In the genomic region with DNA sequence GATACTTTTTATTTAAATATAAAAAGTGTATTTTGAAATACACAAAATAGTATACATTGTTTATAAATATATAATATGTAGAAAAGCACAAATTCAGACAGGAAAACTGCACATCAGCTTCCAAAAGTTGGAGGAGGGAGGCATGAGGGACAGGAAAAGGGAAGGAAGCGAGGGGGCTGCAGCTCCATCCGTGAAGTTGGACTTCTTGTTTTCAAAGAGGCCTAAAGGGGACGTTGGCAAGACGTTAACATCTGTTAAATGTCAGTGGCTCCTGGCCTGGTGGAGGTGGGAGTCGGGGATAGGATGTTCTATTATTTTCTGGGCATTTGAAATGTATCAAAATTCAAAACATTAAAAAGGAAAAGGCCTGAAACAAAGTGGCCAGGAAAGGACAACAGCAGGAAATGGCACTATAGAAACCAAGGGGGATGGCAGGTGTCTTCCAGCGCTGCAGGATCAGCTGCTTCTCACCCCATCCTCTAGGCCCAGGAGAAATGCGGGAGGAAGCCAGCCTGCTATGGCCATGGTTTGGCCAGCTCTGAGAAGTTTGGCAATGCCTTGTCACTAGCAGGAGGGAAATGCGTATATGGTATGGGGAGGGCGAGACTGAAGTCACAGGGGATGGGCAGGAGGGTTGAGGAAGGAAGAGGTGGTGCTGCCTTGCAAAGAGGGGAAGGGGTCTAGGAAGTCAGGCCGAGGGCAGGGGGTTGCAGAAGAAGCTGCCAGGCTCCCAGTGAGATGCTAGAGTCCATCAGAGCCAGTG, we compare ENCODE assay signal across 20 cellular contexts. TPM values are rescaled to one million over a fixed set of nuclear protein-coding genes. Genes with fewer than 3 reads are reported as not detected.
DNase-seq lines count a peak whose midpoint lies in the region; ATAC-seq, FAIRE-seq and TF ChIP-seq lines count a peak whose summit lies in the region.
"Had no signal": no experiment of that assay in that cellular context is flagged by ENCODE, and none has a peak within 500 bp of the region (broad histone marks: within the 10 kb centered on the region; RNA-seq: fewer than 3 reads in every experiment).

No MANE protein-coding gene starts in this region.

- no peaks in the 10 kb centered on the region for H3K9me3 ChIP-seq in endothelial cell of umbilical vein (replicated peaks; ENCODE audit: control insufficient read depth, insufficient read depth, low read length)
- H3K9me3 ChIP-seq: adrenal gland, pancreas, Peyer's patch, thoracic aorta had no signal

- no peak overlapping the region for H3K4me3 ChIP-seq in endothelial cell of umbilical vein (replicated peaks in 1 of 3; ENCODE audit: insufficient read depth in 1 of 3, low read depth in 1 of 3, low read length in 3 of 3)
- H3K4me3 ChIP-seq: adrenal gland, pancreas, Peyer's patch, thoracic aorta had no signal

- H3K36me3 ChIP-seq in endothelial cell of umbilical vein (ENCODE audit: control insufficient read depth in 2 of 2, extremely low read depth in 1 of 2, insufficient read depth in 2 of 2, low read length in 2 of 2), result no peaks in the 10 kb centered on the region
- H3K36me3 ChIP-seq: adrenal gland, pancreas, Peyer's patch, thoracic aorta had no signal

- no peak for ATAC-seq in GM18907 (IDR thresholded peaks at IDR 0.05; ENCODE audit: unreplicated experiment)
- no peak for ATAC-seq in SK-N-SH treated with all-trans-retinoic acid at 6 μM for 48 hours
- ATAC-seq in GM21515 (IDR thresholded peaks at IDR 0.05; ENCODE audit: unreplicated experiment), result no peak
- ATAC-seq: effector memory CD8-positive, alpha-beta T cell had no signal

- DNase-seq in GDM1 (lab: John Stamatoyannopoulos, UW) (peak; percentile 24), Kasumi-1 (lab: John Stamatoyannopoulos, UW) (peak; percentile 78 to 79), endothelial cell of umbilical vein (ENCODE audit: low read depth, low spot score) (no peak), pons (ENCODE audit: low spot score) (peak; percentile 44)
- DNase-seq: caudate nucleus; CD4-positive, CD25-positive, alpha-beta regulatory T cell; DMS53; effector memory CD8-positive, alpha-beta T cell; H7; kidney glomerular epithelial cell; NCI-H1105 treated with DMSO at 0.1 percent for 48 hours; NCI-H2171; pancreas; small intestine had no signal

- TF ChIP-seq CTCF in endothelial cell of umbilical vein (IDR thresholded peaks at IDR 0.05; ENCODE audit: extremely low read depth in 1 of 2, insufficient read depth in 1 of 2, low read depth in 1 of 2, low read length in 2 of 2), result no peak

- no peaks in the 10 kb centered on the region for H4K20me1 ChIP-seq in endothelial cell of umbilical vein (replicated peaks; ENCODE audit: control insufficient read depth, extremely low read depth, insufficient read depth, low read length)

- H3K4me2 ChIP-seq in endothelial cell of umbilical vein (ENCODE audit: insufficient read depth, low read length), result no peak overlapping the region

- H2AFZ ChIP-seq in endothelial cell of umbilical vein (ENCODE audit: low read depth, low read length), result peak overlapping the region; percentile 39

- no peaks in the 10 kb centered on the region for H3K79me2 ChIP-seq in endothelial cell of umbilical vein (ENCODE audit: control insufficient read depth, insufficient read depth, low read length)

- BruUV-seq in endothelial cell of umbilical vein (replicated peaks; lab: Mats Ljungman, UMichigan), result no TSS peak

- peaks cover 7% of the 10 kb centered on the region for H3K4me1 ChIP-seq in endothelial cell of umbilical vein (ENCODE audit: control insufficient read depth, extremely low read depth, insufficient read depth, low read length)
- H3K4me1 ChIP-seq: pancreas, Peyer's patch had no signal

- POLR2A ChIA-PET in endothelial cell of umbilical vein (lab: Charles Lee), result no interaction called here

- H3K27me3 ChIP-seq in endothelial cell of umbilical vein (ENCODE audit: control insufficient read depth in 2 of 2, insufficient read depth in 2 of 2, low read length in 2 of 2), result no peaks in the 10 kb centered on the region
- H3K27me3 ChIP-seq: adrenal gland, pancreas, Peyer's patch had no signal

- dilution Hi-C loops in endothelial cell of umbilical vein (cut with MboI; ENCODE audit: extremely low pct_ligation_motif_present, low sequenced_read_pairs), result no loop called here

- CTCF ChIA-PET in endothelial cell of umbilical vein (lab: Charles Lee), result interaction anchor here (0.9 to 1.3 kb wide), 4 partner anchors 23 to 245 kb away, joined by 3 to 4 read pairs (median 3); partner anchors contain the start of gene NAE1

- no peak for TF ChIP-seq POLR2A in endothelial cell of umbilical vein (IDR thresholded peaks at IDR 0.05; ENCODE audit: low read depth, low read length)

- intact Hi-C loops in endothelial cell of umbilical vein (cut with micrococcal nuclease), result loop anchor here (5.0 kb wide), 2 partner anchors 68 to 178 kb away; no protein-coding TSS in a partner anchor

- no peak overlapping the region for H3K9ac ChIP-seq in endothelial cell of umbilical vein (replicated peaks; ENCODE audit: extremely low read depth, insufficient read depth, low read length)

- H3K9me1 ChIP-seq in endothelial cell of umbilical vein (replicated peaks; ENCODE audit: control insufficient read depth, extremely low read depth, insufficient read depth, low read length), result no peaks in the 10 kb centered on the region

- no peak overlapping the region for H3K27ac ChIP-seq in endothelial cell of umbilical vein (ENCODE audit: insufficient read depth, low read depth, low read length)
- H3K27ac ChIP-seq: adrenal gland, pancreas, Peyer's patch, thoracic aorta had no signal

- FAIRE-seq in endothelial cell of umbilical vein (lab: Jason Lieb, UNC), result peak; percentile 54
- FAIRE-seq: pancreas, small intestine had no signal

TF ChIP-seq in endothelial cell of umbilical vein, 7 proteins besides CTCF, POLR2A, EP300 and RAD21:
- TF ChIP-seq EZH2 (IDR thresholded peaks at IDR 0.05; ENCODE audit: borderline replicate concordance, low read depth, low read length, severe bottlenecking) (no peak), MYC (IDR thresholded peaks at IDR 0.05; ENCODE audit: low read depth, low read length) (no peak)

RNA-seq across cellular contexts. Expression of gene CMTM2, which starts 6.4 kb away (rescaled TPM):
- not detected in 2 replicates for total RNA-seq in endothelial cell of umbilical vein
- not detected in 2 replicates for polyA plus RNA-seq in endothelial cell of umbilical vein
- not detected in 2 replicates for polyA plus RNA-seq in endothelial cell of umbilical vein (2011; cell fraction: cytosol; rRNA removed)
- polyA plus RNA-seq in endothelial cell of umbilical vein (2011; cell fraction: nucleus; rRNA removed), result 0.20 TPM in 1 of 2 replicates, not detected in the other
- polyA plus RNA-seq in endothelial cell of umbilical vein (2012), result not detected in 2 replicates
- polyA minus RNA-seq in endothelial cell of umbilical vein, result 1.6 TPM in 1 of 2 replicates, not detected in the other
- not detected for polyA minus RNA-seq in endothelial cell of umbilical vein (2011; cell fraction: cytosol; rRNA and poly(A)+ RNA removed)
- not detected in 2 replicates for polyA minus RNA-seq in endothelial cell of umbilical vein (2011; cell fraction: nucleus; rRNA and poly(A)+ RNA removed)
- total RNA-seq: adrenal gland, Peyer's patch had no signal
- polyA plus RNA-seq: CD4-positive, CD25-positive, alpha-beta regulatory T cell had no signal

RNA-seq across cellular contexts. Expression of gene CMTM3, which starts 18.8 kb away (rescaled TPM):
- total RNA-seq in endothelial cell of umbilical vein, result 83.6 and 90.5 TPM in 2 replicates
- polyA plus RNA-seq in endothelial cell of umbilical vein, result 86.2 and 104 TPM in 2 replicates
- polyA plus RNA-seq in endothelial cell of umbilical vein (2011; cell fraction: cytosol; rRNA removed), result 74.9 and 81.6 TPM in 2 replicates
- 43.1 and 45.5 TPM in 2 replicates for polyA plus RNA-seq in endothelial cell of umbilical vein (2011; cell fraction: nucleus; rRNA removed)
- 66.2 and 95.6 TPM in 2 replicates for polyA plus RNA-seq in endothelial cell of umbilical vein (2012)
- 75.2 and 81.4 TPM in 2 replicates for polyA minus RNA-seq in endothelial cell of umbilical vein
- polyA minus RNA-seq in endothelial cell of umbilical vein (2011; cell fraction: cytosol; rRNA and poly(A)+ RNA removed), result not detected
- 12.5 and 16.8 TPM in 2 replicates for polyA minus RNA-seq in endothelial cell of umbilical vein (2011; cell fraction: nucleus; rRNA and poly(A)+ RNA removed)

RNA-seq across cellular contexts. Expression of gene CMTM1, which starts 19.4 kb away (rescaled TPM):
- total RNA-seq in endothelial cell of umbilical vein, result 9.3 and 12.3 TPM in 2 replicates
- polyA plus RNA-seq in endothelial cell of umbilical vein, result 3.0 and 3.8 TPM in 2 replicates
- polyA plus RNA-seq in endothelial cell of umbilical vein (2011; cell fraction: cytosol; rRNA removed), result 1.9 and 2.5 TPM in 2 replicates
- polyA plus RNA-seq in endothelial cell of umbilical vein (2011; cell fraction: nucleus; rRNA removed), result 1.8 and 2.4 TPM in 2 replicates
- 2.9 and 5.1 TPM in 2 replicates for polyA plus RNA-seq in endothelial cell of umbilical vein (2012)
- 3.8 and 4.5 TPM in 2 replicates for polyA minus RNA-seq in endothelial cell of umbilical vein
- 4.8 TPM for polyA minus RNA-seq in endothelial cell of umbilical vein (2011; cell fraction: cytosol; rRNA and poly(A)+ RNA removed)
- polyA minus RNA-seq in endothelial cell of umbilical vein (2011; cell fraction: nucleus; rRNA and poly(A)+ RNA removed), result 1.2 and 1.9 TPM in 2 replicates

RNA-seq across cellular contexts. Expression of gene CKLF, which starts 33.3 kb away (rescaled TPM):
- total RNA-seq in endothelial cell of umbilical vein, result 80.0 and 93.4 TPM in 2 replicates
- 197 and 209 TPM in 2 replicates for polyA plus RNA-seq in endothelial cell of umbilical vein
- 174 and 175 TPM in 2 replicates for polyA plus RNA-seq in endothelial cell of umbilical vein (2011; cell fraction: cytosol; rRNA removed)
- 54.0 and 61.7 TPM in 2 replicates for polyA plus RNA-seq in endothelial cell of umbilical vein (2011; cell fraction: nucleus; rRNA removed)
- 85.6 and 95.1 TPM in 2 replicates for polyA plus RNA-seq in endothelial cell of umbilical vein (2012)
- polyA minus RNA-seq in endothelial cell of umbilical vein, result 49.7 and 62.3 TPM in 2 replicates
- polyA minus RNA-seq in endothelial cell of umbilical vein (2011; cell fraction: cytosol; rRNA and poly(A)+ RNA removed), result 38.7 TPM
- polyA minus RNA-seq in endothelial cell of umbilical vein (2011; cell fraction: nucleus; rRNA and poly(A)+ RNA removed), result 9.4 and 9.9 TPM in 2 replicates

RNA-seq across cellular contexts. Expression of gene TK2, which starts 35.7 kb away (rescaled TPM):
- total RNA-seq in endothelial cell of umbilical vein, result 23.4 and 25.2 TPM in 2 replicates
- polyA plus RNA-seq in endothelial cell of umbilical vein, result 12.1 and 12.2 TPM in 2 replicates
- 15.2 and 16.6 TPM in 2 replicates for polyA plus RNA-seq in endothelial cell of umbilical vein (2011; cell fraction: cytosol; rRNA removed)
- polyA plus RNA-seq in endothelial cell of umbilical vein (2011; cell fraction: nucleus; rRNA removed), result 25.4 and 27.0 TPM in 2 replicates
- 19.2 and 20.4 TPM in 2 replicates for polyA plus RNA-seq in endothelial cell of umbilical vein (2012)
- polyA minus RNA-seq in endothelial cell of umbilical vein, result 31.5 and 50.2 TPM in 2 replicates
- 14.0 TPM for polyA minus RNA-seq in endothelial cell of umbilical vein (2011; cell fraction: cytosol; rRNA and poly(A)+ RNA removed)
- polyA minus RNA-seq in endothelial cell of umbilical vein (2011; cell fraction: nucleus; rRNA and poly(A)+ RNA removed), result 10.6 and 12.2 TPM in 2 replicates
